Comparison of ENCODE assay signal across 20 cellular contexts in genomic region chr17:63831505-63831904, GRCh38. TPM values are rescaled to one million over a fixed set of nuclear protein-coding genes. Genes with fewer than 3 reads are reported as not detected.
A peak's percentile ranks its signal among the peaks of the same experiment; 100 is the strongest.
DNase-seq lines count a peak whose midpoint lies in the region; ATAC-seq and TF ChIP-seq lines count a peak whose summit lies in the region.
"Had no signal": no experiment of that assay in that cellular context is flagged by ENCODE, and none has a peak within 500 bp of the region (broad histone marks: within the 10 kb centered on the region; RNA-seq: fewer than 3 reads in every experiment).

No MANE protein-coding gene starts in this region.

- CTCF ChIA-PET in SK-N-SH (lab: Yijun Ruan, JAX), result interaction anchor here (0.5 to 7.4 kb wide), 5 partner anchors 9 to 198 kb away, joined by 3 to 96 read pairs (median 3); partner anchors contain the start of gene SMARCD2

- ATAC-seq in SK-N-SH treated with all-trans-retinoic acid at 6 μM for 48 hours (no peak), HG02759 (IDR thresholded peaks at IDR 0.05; ENCODE audit: unreplicated experiment) (no peak)
- ATAC-seq: foreskin keratinocyte, GM23338 had no signal

- H3K27me3 ChIP-seq in SK-N-SH (ENCODE audit: insufficient read depth), result no peaks in the 10 kb centered on the region
- H3K27me3 ChIP-seq: foreskin keratinocyte had no signal

- H3K9me2 ChIP-seq in SK-N-SH, result no peaks in the 10 kb centered on the region

- H3K4me1 ChIP-seq in SK-N-SH (ENCODE audit: control insufficient read depth in 1 of 2, insufficient read depth in 2 of 2, low read depth in 1 of 2, low read length in 1 of 2), result peaks cover 3 to 26% of the 10 kb centered on the region in 2 experiments; a peak in 2 of 4 replicates

- H3K4me3 ChIP-seq in SK-N-SH (ENCODE audit: low read depth in 2 of 2, low read length in 1 of 2), result no peak overlapping the region
- H3K4me3 ChIP-seq: GM23338 had no signal

- 95% methylated on average over 8 of the region's 8 CpGs for WGBS in SK-N-SH (ENCODE audit: low lambda C conversion rate)

- POLR2A ChIA-PET in SK-N-SH (lab: Yijun Ruan, JAX), result interaction anchor here (1.1 to 9.1 kb wide), 2 partner anchors 10 to 137 kb away, joined by 3 to 108 read pairs; partner anchors contain the start of gene SMARCD2

- DNase-seq in SK-N-SH, result no peak
- no peak for DNase-seq in endothelial cell (ENCODE audit: low spot score)
- DNase-seq in hypothalamus (lab: John Stamatoyannopoulos, UW), result no peak
- DNase-seq: 8988T, foreskin keratinocyte, MM.1S, NCI-H1930, NCI-H510A treated with DMSO at 0.1 percent for 48 hours, OCI-M1, retina had no signal

- TF ChIP-seq CTCF in SK-N-SH (IDR thresholded peaks at IDR 0.05), result no peak
- no peak for TF ChIP-seq CTCF in endothelial cell (IDR thresholded peaks at IDR 0.05; ENCODE audit: unreplicated experiment)

- H3K4me1 Mint-ChIP-seq in T-helper 1 cell treated with Interleukin-12 subunit alpha and Interleukin-12 subunit beta and Interleukin-4 antibody, amounts not matched to agents 30 μg/mL and 1 μg/mL, for 36 hours (ENCODE audit: low read depth), result peaks cover 43% of the 10 kb centered on the region
- peaks cover 36% of the 10 kb centered on the region for H3K4me1 Mint-ChIP-seq in endothelial cell (ENCODE audit: unreplicated experiment)

- H3K9ac ChIP-seq in SK-N-SH, result no peak overlapping the region

- peaks cover 50% of the 10 kb centered on the region for H3K36me3 Mint-ChIP-seq in T-helper 1 cell treated with Interleukin-12 subunit alpha and Interleukin-12 subunit beta and Interleukin-4 antibody, amounts not matched to agents 30 μg/mL and 1 μg/mL, for 36 hours (ENCODE audit: low read depth)
- peaks cover 62% of the 10 kb centered on the region for H3K36me3 Mint-ChIP-seq in endothelial cell (ENCODE audit: low read depth, unreplicated experiment)

- H3K9me3 ChIP-seq in SK-N-SH, result no peaks in the 10 kb centered on the region

- H3K9me3 Mint-ChIP-seq in T-helper 1 cell treated with Interleukin-12 subunit alpha and Interleukin-12 subunit beta and Interleukin-4 antibody, amounts not matched to agents 30 μg/mL and 1 μg/mL, for 36 hours, result no peaks in the 10 kb centered on the region
- H3K9me3 Mint-ChIP-seq in endothelial cell (ENCODE audit: unreplicated experiment), result no peaks in the 10 kb centered on the region
- H3K9me3 Mint-ChIP-seq: GM23338, nephron had no signal

- H3K4me2 ChIP-seq in SK-N-SH, result no peak overlapping the region
- H3K4me2 ChIP-seq: GM23338 had no signal

- H3F3A ChIP-seq in SK-N-SH (replicated peaks; ENCODE audit: insufficient read depth), result peaks cover 33% of the 10 kb centered on the region

- H4K20me1 ChIP-seq in SK-N-SH (ENCODE audit: insufficient read depth), result peaks cover 12% of the 10 kb centered on the region; the same call in 1 of the 2 replicates

- no peak for TF ChIP-seq EP300 in SK-N-SH (IDR thresholded peaks at IDR 0.05; ENCODE audit: borderline replicate concordance in 1 of 2, low read depth in 1 of 2, low read length in 1 of 2)

- H3K79me2 ChIP-seq in SK-N-SH (ENCODE audit: insufficient read depth), result peaks cover 42% of the 10 kb centered on the region

- peaks cover 67 to 75% of the 10 kb centered on the region in 2 experiments for H3K36me3 ChIP-seq in SK-N-SH (replicated peaks in 1 of 2; ENCODE audit: control insufficient read depth in 1 of 2, insufficient read depth in 2 of 2, low read length in 1 of 2)

- no peak overlapping the region for H3K27ac ChIP-seq in SK-N-SH (ENCODE audit: low read depth in 2 of 2, low read length in 1 of 2)
- H3K27ac ChIP-seq: foreskin keratinocyte had no signal

- H3K27ac Mint-ChIP-seq in T-helper 1 cell treated with Interleukin-12 subunit alpha and Interleukin-12 subunit beta and Interleukin-4 antibody, amounts not matched to agents 30 μg/mL and 1 μg/mL, for 36 hours, result peak overlapping the region; percentile 20
- peak overlapping the region; percentile 42 for H3K27ac Mint-ChIP-seq in endothelial cell (ENCODE audit: unreplicated experiment)
- H3K27ac Mint-ChIP-seq: nephron had no signal

- H3K27me3 Mint-ChIP-seq in T-helper 1 cell treated with Interleukin-12 subunit alpha and Interleukin-12 subunit beta and Interleukin-4 antibody, amounts not matched to agents 30 μg/mL and 1 μg/mL, for 36 hours (ENCODE audit: low read depth), result no peaks in the 10 kb centered on the region
- peaks cover 24% of the 10 kb centered on the region for H3K27me3 Mint-ChIP-seq in endothelial cell (ENCODE audit: unreplicated experiment)

- no peak overlapping the region for H2AFZ ChIP-seq in SK-N-SH (ENCODE audit: low read depth)
- H2AFZ ChIP-seq: GM23338 had no signal

- TF ChIP-seq RAD21 in SK-N-SH (IDR thresholded peaks at IDR 0.05; ENCODE audit: low read length), result no peak

- H3K4me3 Mint-ChIP-seq in T-helper 1 cell treated with Interleukin-12 subunit alpha and Interleukin-12 subunit beta and Interleukin-4 antibody, amounts not matched to agents 30 μg/mL and 1 μg/mL, for 36 hours, result no peak overlapping the region
- H3K4me3 Mint-ChIP-seq in endothelial cell (ENCODE audit: unreplicated experiment), result peak overlapping the region; percentile 73
- H3K4me3 Mint-ChIP-seq: GM23338 had no signal

TF ChIP-seq in SK-N-SH, 30 proteins besides CTCF, POLR2A, EP300 and RAD21:
- TF ChIP-seq FOXM1 (IDR thresholded peaks at IDR 0.05; ENCODE audit: low read depth), result no peak
- TF ChIP-seq CHD2 (IDR thresholded peaks at IDR 0.05; ENCODE audit: low read length, partially characterized antibody), result peak; percentile 18
- no peak for TF ChIP-seq RCOR1 (IDR thresholded peaks at IDR 0.05; ENCODE audit: low read length)
- no peak for TF ChIP-seq ELF1 (IDR thresholded peaks at IDR 0.05)
- no peak for TF ChIP-seq EZH2phosphoT487 (IDR thresholded peaks at IDR 0.05; ENCODE audit: borderline replicate concordance, low read depth)
TF ChIP-seq in SK-N-SH: peak in this region for 1.

TF ChIP-seq in SK-N-SH treated with all-trans-retinoic acid at 6 μM for 48 hours, 23 proteins besides CTCF, POLR2A, EP300 and RAD21:
- TF ChIP-seq, protein P1, sequence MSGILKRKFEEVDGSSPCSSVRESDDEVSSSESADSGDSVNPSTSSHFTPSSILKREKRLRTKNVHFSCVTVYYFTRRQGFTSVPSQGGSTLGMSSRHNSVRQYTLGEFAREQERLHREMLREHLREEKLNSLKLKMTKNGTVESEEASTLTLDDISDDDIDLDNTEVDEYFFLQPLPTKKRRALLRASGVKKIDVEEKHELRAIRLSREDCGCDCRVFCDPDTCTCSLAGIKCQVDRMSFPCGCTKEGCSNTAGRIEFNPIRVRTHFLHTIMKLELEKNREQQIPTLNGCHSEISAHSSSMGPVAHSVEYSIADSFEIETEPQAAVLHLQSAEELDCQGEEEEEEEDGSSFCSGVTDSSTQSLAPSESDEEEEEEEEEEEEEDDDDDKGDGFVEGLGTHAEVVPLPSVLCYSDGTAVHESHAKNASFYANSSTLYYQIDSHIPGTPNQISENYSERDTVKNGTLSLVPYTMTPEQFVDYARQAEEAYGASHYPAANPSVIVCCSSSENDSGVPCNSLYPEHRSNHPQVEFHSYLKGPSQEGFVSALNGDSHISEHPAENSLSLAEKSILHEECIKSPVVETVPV (CRISPR knock-in tag; IDR thresholded peaks at IDR 0.05), result no peak
- TF ChIP-seq TCF4 (CRISPR knock-in tag; IDR thresholded peaks at IDR 0.05; ENCODE audit: borderline replicate concordance) (no peak), GLIS3 (CRISPR knock-in tag; IDR thresholded peaks at IDR 0.05) (no peak), CSDC2 (CRISPR knock-in tag; IDR thresholded peaks at IDR 0.05) (no peak), ISL1 (CRISPR knock-in tag; IDR thresholded peaks at IDR 0.05) (no peak), RARB (CRISPR knock-in tag; IDR thresholded peaks at IDR 0.05) (no peak), ZFP30 (CRISPR knock-in tag; IDR thresholded peaks at IDR 0.05) (no peak), TOX (CRISPR knock-in tag; IDR thresholded peaks at IDR 0.05; ENCODE audit: borderline replicate concordance) (no peak), ESRRG (CRISPR knock-in tag; IDR thresholded peaks at IDR 0.05) (no peak), ZFP3 (CRISPR knock-in tag; IDR thresholded peaks at IDR 0.05) (no peak), ARNTL (CRISPR knock-in tag; IDR thresholded peaks at IDR 0.05; ENCODE audit: borderline replicate concordance, low read depth) (no peak)

RNA-seq across cellular contexts. Expression of gene FTSJ3, which starts 4.0 kb away (rescaled TPM):
- polyA plus RNA-seq in SK-N-SH (2012; rRNA removed), result 148 and 180 TPM in 2 replicates
- polyA plus RNA-seq in SK-N-SH (2012; cell fraction: cytosol; rRNA removed), result 147 and 150 TPM in 2 replicates
- polyA plus RNA-seq in SK-N-SH (2012; cell fraction: nucleus; rRNA removed), result 242 and 303 TPM in 2 replicates
- 48.6 TPM for total RNA-seq in endothelial cell (ENCODE audit: unreplicated experiment)

RNA-seq across cellular contexts. Expression of gene PSMC5, which starts 4.3 kb away (rescaled TPM):
- 424 and 468 TPM in 2 replicates for polyA plus RNA-seq in SK-N-SH (2012; rRNA removed)
- 441 and 497 TPM in 2 replicates for polyA plus RNA-seq in SK-N-SH (2012; cell fraction: cytosol; rRNA removed)
- polyA plus RNA-seq in SK-N-SH (2012; cell fraction: nucleus; rRNA removed), result 369 and 384 TPM in 2 replicates
- total RNA-seq in endothelial cell (ENCODE audit: unreplicated experiment), result 124 TPM

RNA-seq across cellular contexts. Expression of gene SMARCD2, which starts 11.0 kb away (rescaled TPM):
- polyA plus RNA-seq in SK-N-SH (2012; rRNA removed), result 89.1 and 106 TPM in 2 replicates
- 62.3 and 82.2 TPM in 2 replicates for polyA plus RNA-seq in SK-N-SH (2012; cell fraction: cytosol; rRNA removed)
- 84.7 and 121 TPM in 2 replicates for polyA plus RNA-seq in SK-N-SH (2012; cell fraction: nucleus; rRNA removed)
- 57.3 TPM for total RNA-seq in endothelial cell (ENCODE audit: unreplicated experiment)

RNA-seq across cellular contexts. Expression of gene CSH2, which starts 42.0 kb away (rescaled TPM):
- not detected in 2 replicates for polyA plus RNA-seq in SK-N-SH (2012; rRNA removed)
- polyA plus RNA-seq in SK-N-SH (2012; cell fraction: cytosol; rRNA removed), result not detected in 2 replicates
- not detected in 2 replicates for polyA plus RNA-seq in SK-N-SH (2012; cell fraction: nucleus; rRNA removed)
- not detected for total RNA-seq in endothelial cell (ENCODE audit: unreplicated experiment)
- total RNA-seq: activated CD8-positive, alpha-beta memory T cell treated with anti-CD3 and anti-CD28 coated beads for 36 hours; chondrocyte; foreskin keratinocyte; GM23338; liver; SK-MEL-5; temporal lobe had no signal
- polyA plus RNA-seq: foreskin keratinocyte, liver had no signal

RNA-seq across cellular contexts. Expression of gene GH2, which starts 50.2 kb away (rescaled TPM):
- not detected in 2 replicates for polyA plus RNA-seq in SK-N-SH (2012; rRNA removed)
- not detected in 2 replicates for polyA plus RNA-seq in SK-N-SH (2012; cell fraction: cytosol; rRNA removed)
- not detected in 2 replicates for polyA plus RNA-seq in SK-N-SH (2012; cell fraction: nucleus; rRNA removed)
- total RNA-seq in endothelial cell (ENCODE audit: unreplicated experiment), result not detected
- total RNA-seq: activated CD8-positive, alpha-beta memory T cell treated with anti-CD3 and anti-CD28 coated beads for 36 hours; chondrocyte; foreskin keratinocyte; liver; SK-MEL-5; temporal lobe had no signal
- polyA plus RNA-seq: foreskin keratinocyte, liver had no signal
